In the genomic region with DNA sequence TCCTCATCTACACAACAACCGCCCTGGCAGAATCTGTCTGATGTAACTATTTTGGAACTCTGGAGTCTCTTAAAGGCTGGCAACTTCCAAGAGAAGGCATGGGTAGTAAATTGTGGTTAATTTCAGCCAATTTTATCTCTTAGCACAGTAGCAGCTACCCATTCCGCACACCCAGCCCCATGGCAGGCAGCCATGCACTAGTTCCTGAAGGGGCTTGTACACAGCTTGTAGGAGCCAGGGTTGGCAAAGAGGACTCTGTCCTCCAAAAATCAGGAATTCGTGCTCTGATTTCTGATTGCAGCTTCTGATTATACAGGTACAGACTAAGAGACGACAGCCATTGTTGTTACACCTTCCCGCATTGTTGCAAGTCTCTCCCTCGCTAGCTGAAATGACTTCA, we compare ENCODE assay signal across 7 cellular contexts.
"Had no signal": no experiment of that assay in that cellular context is flagged by ENCODE, and none has a peak within 500 bp of the region (broad histone marks: within the 10 kb centered on the region; RNA-seq: fewer than 3 reads in every experiment).

No MANE protein-coding gene starts in this region.

- H3K4me3 Mint-ChIP-seq: H9, IgD-negative memory B cell had no signal

- DNase-seq: GOT3, H9, HCEC 1CT, KBM-7 had no signal

- H3K27ac Mint-ChIP-seq: H9, IgD-negative memory B cell had no signal

- H3K4me1 Mint-ChIP-seq: IgD-negative memory B cell had no signal

- H3K27ac ChIP-seq: HL-60 had no signal

- ATAC-seq: HepG2 had no signal
